Comparison of ENCODE assay signal across 23 cellular contexts in the genomic region with DNA sequence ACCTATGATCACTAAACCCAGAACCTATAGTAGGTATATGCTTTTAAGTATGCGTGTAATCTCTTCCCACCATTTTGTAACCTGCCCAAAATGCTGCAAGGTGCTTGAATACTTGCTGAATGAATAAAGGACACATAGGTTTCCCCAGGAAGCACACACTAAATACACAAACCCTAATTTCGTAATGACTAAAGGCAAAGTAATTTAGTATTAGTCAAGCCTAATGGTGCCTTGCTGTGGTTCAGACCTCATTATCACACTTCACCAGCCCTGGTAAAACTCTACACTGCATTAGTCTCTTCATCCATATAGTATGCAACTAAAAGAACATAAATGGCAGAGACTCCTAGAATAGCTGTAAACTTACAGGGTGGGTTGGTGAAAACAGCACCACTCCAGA.
"Had no signal": no experiment of that assay in that cellular context is flagged by ENCODE, and none has a peak within 500 bp of the region (broad histone marks: within the 10 kb centered on the region; RNA-seq: fewer than 3 reads in every experiment).

No MANE protein-coding gene starts in this region.

- H3K4me1 ChIP-seq: colonic mucosa, testis, upper lobe of left lung had no signal

- DNase-seq: activated naive CD4-positive, alpha-beta T cell treated with Interleukin-2 at 50 U/mL for 16 hours; activated naive CD8-positive, alpha-beta T cell treated with anti-CD3 and anti-CD28 coated beads, Interleukin-2, amount 50 U/mL, for 24 hours; activated T-cell treated with anti-CD3 and anti-CD28 coated beads for 4 hours; central memory CD4-positive, alpha-beta T cell; colonic mucosa; foreskin melanocyte; head of caudate nucleus; left colon; naive B cell; ovary; sigmoid colon; stimulated activated CD4-positive, alpha-beta T cell treated with anti-CD3 and anti-CD28 coated beads, Interleukin-12 subunit alpha, Interleukin-12 subunit beta, amount 100 ng/mL, for 4 hours; stimulated activated CD4-positive, alpha-beta T cell treated with anti-CD3 and anti-CD28 coated beads, Interleukin-2, amount 100 ng/mL, for 24 hours; stomach; T-cell; T-helper 9 cell; testis; upper lobe of left lung had no signal

- H3K36me3 Mint-ChIP-seq: T-cell had no signal

- H3K4me1 Mint-ChIP-seq: activated naive CD8-positive, alpha-beta T cell treated with anti-CD3 and anti-CD28 coated beads, Interleukin-2, amount 50 U/mL, for 24 hours; activated T-helper 17 cell treated with anti-CD3 and anti-CD28 coated beads, Interleukin-2, amount 50 U/mL, for 72 hours; naive B cell; T-cell had no signal

- H3K4me3 ChIP-seq: ascending aorta, colonic mucosa, lung, neural progenitor cell, ovary, sigmoid colon, stomach, testis, upper lobe of left lung had no signal

- H3K27ac Mint-ChIP-seq: activated naive CD8-positive, alpha-beta T cell treated with anti-CD3 and anti-CD28 coated beads, Interleukin-2, amount 50 U/mL, for 24 hours; activated T-helper 17 cell treated with anti-CD3 and anti-CD28 coated beads, Interleukin-2, amount 50 U/mL, for 72 hours; naive B cell; neural progenitor cell; T-cell had no signal

- H3K27me3 ChIP-seq: ascending aorta, colonic mucosa, neural progenitor cell, ovary, sigmoid colon, stomach, testis, upper lobe of left lung had no signal

- ATAC-seq: activated CD4-positive, CD25-positive, alpha-beta regulatory T cell treated with anti-CD3 and anti-CD28 coated beads, Interleukin-2, amount 50 U/mL, for 24 hours; activated naive CD8-positive, alpha-beta T cell treated with anti-CD3 and anti-CD28 coated beads, Interleukin-2, amount 50 U/mL, for 24 hours; activated T-helper 17 cell treated with anti-CD3 and anti-CD28 coated beads, Interleukin-2, amount 50 U/mL, for 72 hours; left colon; T-cell had no signal

- H2AFZ ChIP-seq: neural progenitor cell had no signal

- H3K4me3 Mint-ChIP-seq: activated naive CD8-positive, alpha-beta T cell treated with anti-CD3 and anti-CD28 coated beads, Interleukin-2, amount 50 U/mL, for 24 hours; activated T-helper 17 cell treated with anti-CD3 and anti-CD28 coated beads, Interleukin-2, amount 50 U/mL, for 72 hours; naive B cell; neural progenitor cell; T-cell had no signal

- H3K27ac ChIP-seq: ascending aorta, colonic mucosa, neural progenitor cell, ovary, sigmoid colon, stomach, testis, upper lobe of left lung had no signal

- H3K9ac ChIP-seq: neural progenitor cell had no signal

- H3K9me3 ChIP-seq: colonic mucosa, ovary, sigmoid colon, stomach, testis, upper lobe of left lung had no signal

- H3K36me3 ChIP-seq: ascending aorta, colonic mucosa, neural progenitor cell, ovary, sigmoid colon, stomach, upper lobe of left lung had no signal

- H3K27me3 Mint-ChIP-seq: activated naive CD8-positive, alpha-beta T cell treated with anti-CD3 and anti-CD28 coated beads, Interleukin-2, amount 50 U/mL, for 24 hours had no signal
